ENCODE assay signal across 8 cellular contexts in genomic region chr2:121755237-121756111, GRCh38. TPM values are rescaled to one million over a fixed set of nuclear protein-coding genes. Genes with fewer than 3 reads are reported as not detected.
DNase-seq lines count a peak whose midpoint lies in the region; ATAC-seq, FAIRE-seq and TF ChIP-seq lines count a peak whose summit lies in the region.

TSS of gene TSN (plus strand) at chr2:121755651. CDS start at chr2:121755780, 129 bp downstream.

- H2AFZ ChIP-seq in H1 (ENCODE audit: low read length) (peak within 1 kb of the TSS; percentile 64; the same call in 1 of the 2 replicates), mesenchymal stem cell (ENCODE audit: low read depth, low read length) (peak within 1 kb of the TSS; percentile 85)

- H3K27me3 ChIP-seq in HUES48 (ENCODE audit: control insufficient read depth, insufficient read depth, low read length): no peaks in the 10 kb centered on the region
- H3K27me3 ChIP-seq in NT2/D1 (ENCODE audit: insufficient read depth, insufficient read length): no peaks in the 10 kb centered on the region
- no peaks in the 10 kb centered on the region for H3K27me3 ChIP-seq in H1 (replicated peaks in 1 of 4; ENCODE audit: control insufficient read depth in 3 of 4, extremely low read depth in 1 of 4, insufficient read depth in 3 of 4, low read length in 3 of 4)
- no peaks in the 10 kb centered on the region for H3K27me3 ChIP-seq in mesenchymal stem cell (ENCODE audit: control insufficient read depth in 1 of 2, insufficient read depth in 1 of 2, low read length in 2 of 2)

- H3K4ac ChIP-seq in H1 (replicated peaks; ENCODE audit: insufficient read length, low read depth, low read length) (peak within 1 kb of the TSS; percentile 78), mesenchymal stem cell (ENCODE audit: low read depth in 1 of 2, low read length in 2 of 2) (peak within 1 kb of the TSS; percentile 44 to 88)

- intact Hi-C loops in Calu3 (cut with micrococcal nuclease; ENCODE audit: unreplicated experiment): no loop called here

- H3K4me1 ChIP-seq in HUES48 (ENCODE audit: control insufficient read depth, insufficient read depth, low read length) (peaks cover 5% of the 10 kb centered on the region; the same call in 1 of the 2 replicates), NT2/D1 (ENCODE audit: insufficient read depth, insufficient read length) (no peaks in the 10 kb centered on the region), H1 (replicated peaks in 1 of 4; ENCODE audit: control insufficient read depth in 3 of 4, insufficient read depth in 4 of 4, low read length in 3 of 4) (no peaks in the 10 kb centered on the region; a peak in 1 of 7 replicates), mesenchymal stem cell (ENCODE audit: control insufficient read depth, insufficient read depth, low read depth, low read length) (peaks cover 3% of the 10 kb centered on the region)

- peak within 1 kb of the TSS; percentile 72 for H4K5ac ChIP-seq in H1 (ENCODE audit: insufficient read length, low read depth, low read length)

- 0 out of 3 replicates have a peak, but pooled peaks of 1 of the 2 experiments have one; percentile 12 for TF ChIP-seq EP300 in H1 (IDR thresholded peaks at IDR 0.05; ENCODE audit: borderline replicate concordance in 1 of 2, low read depth in 2 of 2, low read length in 2 of 2)

- H3K4me2 ChIP-seq in H1 (ENCODE audit: insufficient read depth in 1 of 2, low read depth in 2 of 2, low read length in 2 of 2): peak within 1 kb of the TSS; percentile 73 to 76
- H3K4me2 ChIP-seq in mesenchymal stem cell (ENCODE audit: low read length, poor library complexity, severe bottlenecking): peak within 1 kb of the TSS; percentile 86

- no peak within 1 kb of the TSS; the same call in 1 of the 2 replicates for H2AK5ac ChIP-seq in H1 (ENCODE audit: low read depth, low read length)
- H2AK5ac ChIP-seq in mesenchymal stem cell (ENCODE audit: low read length, severe bottlenecking): no peak within 1 kb of the TSS

- TF ChIP-seq CTCF in Calu3 (IDR thresholded peaks at IDR 0.05; ENCODE audit: unreplicated experiment): no peak
- peak in 1 of 3 experiments; percentile 11; a peak in 1 of 4 replicates for TF ChIP-seq CTCF in H1 (IDR thresholded peaks at IDR 0.05; ENCODE audit: control extremely low read depth in 1 of 3, insufficient read depth in 1 of 3, low read depth in 1 of 3, low read length in 3 of 3)

- H3K14ac ChIP-seq in H1 (ENCODE audit: insufficient read length) (no peak within 1 kb of the TSS), mesenchymal stem cell (ENCODE audit: low read length in 2 of 2) (no peak within 1 kb of the TSS)

- FAIRE-seq in H1 (lab: Jason Lieb, UNC): peak; percentile 7

- H3K36me3 ChIP-seq in HUES48 (ENCODE audit: control insufficient read depth, insufficient read depth, low read length) (peaks cover 31% of the 10 kb centered on the region), NT2/D1 (ENCODE audit: insufficient read depth, insufficient read length, low read length) (peaks cover 35% of the 10 kb centered on the region), H1 (ENCODE audit: control insufficient read depth in 2 of 4, insufficient read depth in 4 of 4, low read length in 3 of 4) (peaks cover 6 to 28% (median 11%) of the 10 kb centered on the region in 4 experiments; a peak in 6 of 8 replicates), mesenchymal stem cell (ENCODE audit: control insufficient read depth in 1 of 2, insufficient read depth in 2 of 2, low read depth in 1 of 2, low read length in 2 of 2) (peaks cover 6 to 25% of the 10 kb centered on the region in 2 experiments)

- peak within 1 kb of the TSS; percentile 89 for H2BK5ac ChIP-seq in H1 (ENCODE audit: low read depth, low read length)
- no peak within 1 kb of the TSS for H2BK5ac ChIP-seq in mesenchymal stem cell (ENCODE audit: low read depth, low read length, poor library complexity, severe bottlenecking)

- H3K4me3 ChIP-seq in HUES48 (ENCODE audit: low read depth, low read length): peak within 1 kb of the TSS; percentile 96
- peak within 1 kb of the TSS; percentile 97 for H3K4me3 ChIP-seq in NT2/D1 (ENCODE audit: insufficient read length, low read depth)
- H3K4me3 ChIP-seq in H1 (ENCODE audit: extremely low read depth in 1 of 4, insufficient read depth in 2 of 4, low read depth in 3 of 4, low read length in 4 of 4): peak within 1 kb of the TSS; percentile 94 to 100 (median 96)
- H3K4me3 ChIP-seq in mesenchymal stem cell (ENCODE audit: insufficient read depth in 1 of 2, low read depth in 1 of 2, low read length in 2 of 2): peak within 1 kb of the TSS; percentile 91 to 98

- H2BK120ac ChIP-seq in H1 (replicated peaks; ENCODE audit: low read depth, low read length) (no peak within 1 kb of the TSS), mesenchymal stem cell (ENCODE audit: low read depth, low read length) (no peak within 1 kb of the TSS)

- H3K9me3 ChIP-seq in HUES48 (ENCODE audit: control insufficient read depth, insufficient read depth, low read length) (no peaks in the 10 kb centered on the region), NT2/D1 (ENCODE audit: insufficient read depth, low read length) (no peaks in the 10 kb centered on the region), H1 (ENCODE audit: insufficient read depth in 2 of 2, low read depth in 1 of 2, low read length in 1 of 2) (no peaks in the 10 kb centered on the region), mesenchymal stem cell (ENCODE audit: control insufficient read depth, low read length) (no peaks in the 10 kb centered on the region)

- peaks cover 57% of the 10 kb centered on the region for H3K36me3 Mint-ChIP-seq in Calu3 (ENCODE audit: insufficient read depth, unreplicated experiment)
- peaks cover 11% of the 10 kb centered on the region for H3K36me3 Mint-ChIP-seq in activated CD8-positive, alpha-beta memory T cell treated with anti-CD3 and anti-CD28 coated beads, Interleukin-2, amount 10 ng/mL, durations not matched to agents 7 days and 5 days

- DNase-seq in Calu3: peak; percentile 98
- peak; percentile 98 for DNase-seq in NT2/D1 (ENCODE audit: low read depth, low spot score)
- DNase-seq in activated CD8-positive, alpha-beta memory T cell treated with anti-CD3 and anti-CD28 coated beads, Interleukin-2, amount 10 ng/mL, durations not matched to agents 7 days and 5 days: peak; percentile 99
- peak; percentile 94 to 96 for DNase-seq in H1 (ENCODE audit: low read depth in 1 of 2, low spot score in 2 of 2)
- DNase-seq in mesenchymal stem cell: peak; percentile 97
- DNase-seq in stimulated activated CD8-positive, alpha-beta memory T cell treated with anti-CD3 and anti-CD28 coated beads, Interleukin-12 subunit alpha, Interleukin-12 subunit beta, amount 100 ng/mL, for 24 hours (ENCODE audit: extremely low read depth): peak; percentile 96

- H3K27ac Mint-ChIP-seq in Calu3 (ENCODE audit: unreplicated experiment): peak within 1 kb of the TSS; percentile 95
- peak within 1 kb of the TSS; percentile 90 for H3K27ac Mint-ChIP-seq in activated CD8-positive, alpha-beta memory T cell treated with anti-CD3 and anti-CD28 coated beads, Interleukin-2, amount 10 ng/mL, durations not matched to agents 7 days and 5 days

- H3K27ac ChIP-seq in HUES48 (ENCODE audit: low read depth, low read length) (peak within 1 kb of the TSS; percentile 90), H1 (ENCODE audit: low read depth, low read length) (peak within 1 kb of the TSS; percentile 79), mesenchymal stem cell (ENCODE audit: low read length, poor library complexity, severe bottlenecking) (peak within 1 kb of the TSS; percentile 65)

- H2BK20ac ChIP-seq in H1 (ENCODE audit: low read length): no peak within 1 kb of the TSS

- TF ChIP-seq RAD21 in H1 (IDR thresholded peaks at IDR 0.05 in 1 of 2, conservative IDR thresholded peaks at IDR 0.05 in 1 of 2; ENCODE audit: low read depth in 2 of 2, low read length in 2 of 2): no peak; a peak in 1 of 4 replicates

- peaks cover 8% of the 10 kb centered on the region for H3K4me1 Mint-ChIP-seq in Calu3 (ENCODE audit: low read depth, unreplicated experiment)
- H3K4me1 Mint-ChIP-seq in activated CD8-positive, alpha-beta memory T cell treated with anti-CD3 and anti-CD28 coated beads, Interleukin-2, amount 10 ng/mL, durations not matched to agents 7 days and 5 days: peaks cover 24% of the 10 kb centered on the region

- POLR2A ChIA-PET in H1 (lab: Charles Lee; ENCODE audit: partially characterized antibody): interaction anchor here (0.6 to 3.6 kb wide), 11 partner anchors 10 to 843 kb away, joined by 3 to 16 read pairs (median 4); partner anchors contain the start of genes NIFK and RNU4ATAC

- H3K23me2 ChIP-seq in H1 (ENCODE audit: low read depth, low read length): peaks cover 9% of the 10 kb centered on the region

- H3K9ac ChIP-seq in HUES48 (ENCODE audit: low read depth, low read length) (peak within 1 kb of the TSS; percentile 90), NT2/D1 (ENCODE audit: insufficient read length, low read depth) (peak within 1 kb of the TSS; percentile 97), H1 (replicated peaks in 1 of 4; ENCODE audit: extremely low read depth in 1 of 4, low read depth in 3 of 4, low read length in 3 of 4) (peak within 1 kb of the TSS; percentile 80 to 94 (median 88)), mesenchymal stem cell (ENCODE audit: low read length) (peak within 1 kb of the TSS; percentile 96)

- H2BK12ac ChIP-seq in H1 (ENCODE audit: low read depth, low read length): no peak within 1 kb of the TSS
- H2BK12ac ChIP-seq in mesenchymal stem cell (ENCODE audit: low read length in 2 of 2): no peak within 1 kb of the TSS

- no peak within 1 kb of the TSS for H2BK15ac ChIP-seq in H1 (ENCODE audit: low read length)
- peak within 1 kb of the TSS; percentile 54 for H2BK15ac ChIP-seq in mesenchymal stem cell (ENCODE audit: low read depth, poor library complexity, severe bottlenecking)

- peak within 1 kb of the TSS; percentile 98; the same call in 1 of the 2 replicates for H4K8ac ChIP-seq in H1 (ENCODE audit: extremely low read depth, insufficient read depth, low read length)
- peak within 1 kb of the TSS; percentile 99 for H4K8ac ChIP-seq in mesenchymal stem cell (ENCODE audit: low read length)

- H3K79me1 ChIP-seq in H1 (ENCODE audit: low read depth, low read length) (no peaks in the 10 kb centered on the region), mesenchymal stem cell (replicated peaks; ENCODE audit: low read length, poor library complexity, severe bottlenecking) (peaks cover 14% of the 10 kb centered on the region)

- CTCF ChIA-PET in Calu3 (lab: Charles Lee): interaction anchor here (0.6 to 1.5 kb wide), 5 partner anchors 19 to 104 kb away, joined by 3 to 13 read pairs (median 6); partner anchors contain the start of gene NIFK
- CTCF ChIA-PET in activated CD8-positive, alpha-beta memory T cell treated with anti-CD3 and anti-CD28 coated beads, Interleukin-2, amount 10 ng/mL, durations not matched to agents 7 days and 5 days (lab: Charles Lee): interaction anchor here (1.3 kb wide), 1 partner anchor 19 kb away, joined by 9 read pairs; the partner anchor contains the start of gene NIFK
- CTCF ChIA-PET in H1 (lab: Charles Lee; ENCODE audit: partially characterized antibody): interaction anchor here (0.7 to 0.8 kb wide), 2 partner anchors 225 to 664 kb away, joined by 3 read pairs; partner anchors contain the start of gene RNU4ATAC

- TF ChIP-seq POLR2A in H1 (IDR thresholded peaks at IDR 0.05; ENCODE audit: control extremely low read depth in 1 of 2, low read depth in 2 of 2, low read length in 2 of 2): peak; percentile 81 to 84

- H4K20me1 ChIP-seq in H1 (replicated peaks in 1 of 2; ENCODE audit: control insufficient read depth in 1 of 2, insufficient read depth in 2 of 2, low read length in 2 of 2): no peaks in the 10 kb centered on the region

- H3K56ac ChIP-seq in H1 (replicated peaks; ENCODE audit: insufficient read length, low read depth, low read length): peak within 1 kb of the TSS; percentile 48

- no peaks in the 10 kb centered on the region for H3K27me3 Mint-ChIP-seq in Calu3 (ENCODE audit: unreplicated experiment)
- H3K27me3 Mint-ChIP-seq in activated CD8-positive, alpha-beta memory T cell treated with anti-CD3 and anti-CD28 coated beads, Interleukin-2, amount 10 ng/mL, durations not matched to agents 7 days and 5 days: no peaks in the 10 kb centered on the region

- peaks cover 7 to 47% of the 10 kb centered on the region in 2 experiments for H3K79me2 ChIP-seq in H1 (ENCODE audit: control insufficient read depth in 1 of 2, insufficient read depth in 2 of 2, low read length in 2 of 2)

- ATAC-seq in GM21423 (IDR thresholded peaks at IDR 0.05; ENCODE audit: unreplicated experiment): peak; percentile 100
- ATAC-seq in activated CD8-positive, alpha-beta memory T cell treated with anti-CD3 and anti-CD28 coated beads, Interleukin-2, amount 10 ng/mL, durations not matched to agents 7 days and 5 days: peak; percentile 100

- H4K91ac ChIP-seq in H1 (replicated peaks; ENCODE audit: insufficient read length, low read length): peak within 1 kb of the TSS; percentile 16
- H4K91ac ChIP-seq in mesenchymal stem cell (ENCODE audit: low read length): peak within 1 kb of the TSS; percentile 94

- peak within 1 kb of the TSS; percentile 83 for H3K18ac ChIP-seq in H1 (ENCODE audit: extremely low read depth, low read length)
- peak within 1 kb of the TSS; percentile 64 to 75 for H3K18ac ChIP-seq in mesenchymal stem cell (ENCODE audit: low read depth in 1 of 2, low read length in 2 of 2)

- WGBS in H1 (ENCODE audit: extremely low coverage in 1 of 2, insufficient coverage in 1 of 2, insufficient read length in 1 of 2, insufficient replicate concordance in 2 of 2, low coverage in 1 of 2, low lambda C conversion rate in 2 of 2, missing lambda C conversion rate in 1 of 2), 2 experiments: 0% methylated on average over 66 of the region's 67 CpGs; no CpG with 5 or more reads in 1 of the 2 experiments
- under 1% methylated on average over 66 of the region's 67 CpGs for WGBS in mesenchymal stem cell

- peak within 1 kb of the TSS; percentile 79 for H3K4me3 Mint-ChIP-seq in Calu3 (ENCODE audit: low read depth, unreplicated experiment)
- H3K4me3 Mint-ChIP-seq in activated CD8-positive, alpha-beta memory T cell treated with anti-CD3 and anti-CD28 coated beads, Interleukin-2, amount 10 ng/mL, durations not matched to agents 7 days and 5 days: peak within 1 kb of the TSS; percentile 93

- no TSS peak for BruUV-seq in Calu3 (replicated peaks; lab: Mats Ljungman, UMichigan)

- H3K23ac ChIP-seq in H1 (ENCODE audit: insufficient read length) (no peak within 1 kb of the TSS), mesenchymal stem cell (ENCODE audit: low read length in 2 of 2) (no peak within 1 kb of the TSS)

- no peaks in the 10 kb centered on the region for H3K9me3 Mint-ChIP-seq in Calu3 (ENCODE audit: low read depth, unreplicated experiment)
- no peaks in the 10 kb centered on the region for H3K9me3 Mint-ChIP-seq in activated CD8-positive, alpha-beta memory T cell treated with anti-CD3 and anti-CD28 coated beads, Interleukin-2, amount 10 ng/mL, durations not matched to agents 7 days and 5 days (ENCODE audit: low read depth)

RNA-seq across cellular contexts. Expression of gene TSN, which starts in this region (rescaled TPM):
- total RNA-seq in Calu3 (2022): 125 and 142 TPM in 2 replicates
- total RNA-seq in activated CD8-positive, alpha-beta memory T cell treated with anti-CD3 and anti-CD28 coated beads, Interleukin-2, amount 10 ng/mL, durations not matched to agents 7 days and 5 days: 10 to 100 TPM; 46.6 to 68.8 TPM
- total RNA-seq in H1 (2021; fragmentation: NEBNext Ultra II Directional; extraction: Animal tissue kit (Norgen Biotek cat#: 25700)): 96.1 and 96.3 TPM in 2 replicates
- polyA plus RNA-seq in H1 (2011; rRNA removed): 30.6 and 44.4 TPM in 2 replicates
- polyA plus RNA-seq in H1 (2011; cell fraction: cytosol; rRNA removed): 41.2 TPM
- polyA plus RNA-seq in H1 (2011; cell fraction: nucleus; rRNA removed): 20.6 TPM
- polyA plus RNA-seq in H1 (2012, experiment 1 of 2): 45.5 to 71.2 TPM (median 55.4 TPM) in 4 replicates
- 11.8 TPM for polyA plus RNA-seq in H1 (2012, experiment 2 of 2)
- polyA plus RNA-seq in H1 (2013, experiment 1 of 2): 45.9 TPM
- polyA plus RNA-seq in H1 (2013, experiment 2 of 2): 49.5 TPM
- polyA minus RNA-seq in H1 (2011; rRNA and poly(A)+ RNA removed): 50.1 and 67.4 TPM in 2 replicates
- 44.2 TPM for polyA minus RNA-seq in H1 (2011; cell fraction: cytosol; rRNA and poly(A)+ RNA removed)
- polyA minus RNA-seq in H1 (2011; cell fraction: nucleus; rRNA and poly(A)+ RNA removed): 54.5 TPM
- polyA plus RNA-seq in mesenchymal stem cell (2013, experiment 1 of 2): 28.6 TPM
- polyA plus RNA-seq in mesenchymal stem cell (2013, experiment 2 of 2): 29.9 TPM

Comparison
In these comparisons a context has a peak if more than half of its experiments do, and no peak if none do; other contexts are left out.
1. Peak in every context shown above with its lines: DNase-seq, ATAC-seq, H3K4me3 ChIP-seq and H3K27ac ChIP-seq.